30 cellular contexts compared by ENCODE assay signal in the genomic region with DNA sequence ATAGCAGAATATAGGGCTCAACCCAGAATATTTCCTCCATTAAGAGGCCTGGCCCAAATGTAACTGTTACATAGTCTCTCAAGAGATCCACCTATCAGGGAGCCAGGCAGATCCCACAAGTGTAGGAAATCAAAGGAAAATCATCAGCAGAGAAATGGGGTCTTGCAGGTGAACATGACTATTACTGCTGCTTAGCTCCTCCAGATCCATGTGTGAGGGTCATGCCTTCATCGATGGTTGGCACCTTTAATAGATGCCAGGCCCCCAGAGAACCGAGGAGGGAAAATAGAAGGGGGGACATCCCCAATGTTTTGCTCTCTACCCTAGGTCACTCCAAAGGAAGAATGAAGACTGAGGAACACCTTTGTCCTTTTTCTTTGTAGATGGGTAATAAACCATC.
"Had no signal": no experiment of that assay in that cellular context is flagged by ENCODE, and none has a peak within 500 bp of the region (broad histone marks: within the 10 kb centered on the region; RNA-seq: fewer than 3 reads in every experiment).

No MANE protein-coding gene starts in this region.

- H3K4me1 ChIP-seq: ascending aorta, breast epithelium, colonic mucosa, prostate gland, spleen, thyroid gland, upper lobe of right lung had no signal

- ATAC-seq: foreskin keratinocyte; left ventricle myocardium superior; natural killer cell treated with Interleukin-12 subunit alpha and Interleukin-12 subunit beta and Interleukin-15 and Interleukin-18, amount 100 ng/mL, for 72 hours; T-cell; upper lobe of right lung had no signal

- H3K4me3 ChIP-seq: ascending aorta, breast epithelium, colonic mucosa, ovary, prostate gland, spleen, thyroid gland, upper lobe of right lung had no signal

- H3K27ac Mint-ChIP-seq: activated naive CD4-positive, alpha-beta T cell treated with anti-CD3 and anti-CD28 coated beads, Interleukin-2, amount 50 U/mL, for 24 hours; endodermal cell; natural killer cell treated with Interleukin-12 subunit alpha and Interleukin-12 subunit beta and Interleukin-15 and Interleukin-18, amount 100 ng/mL, for 72 hours; T-cell; T-helper 2 cell treated with Interferon-gamma antibody and Interleukin-4, amounts not matched to agents 5 μg/mL and 100 μg/mL, for 36 hours had no signal

- H3K27me3 Mint-ChIP-seq: activated naive CD4-positive, alpha-beta T cell treated with anti-CD3 and anti-CD28 coated beads, Interleukin-2, amount 50 U/mL, for 24 hours; central memory CD8-positive, alpha-beta T cell; natural killer cell treated with Interleukin-12 subunit alpha and Interleukin-12 subunit beta and Interleukin-15 and Interleukin-18, amount 100 ng/mL, for 72 hours; T-cell had no signal

- H3K4me3 Mint-ChIP-seq: activated naive CD4-positive, alpha-beta T cell treated with anti-CD3 and anti-CD28 coated beads, Interleukin-2, amount 50 U/mL, for 24 hours; central memory CD8-positive, alpha-beta T cell; endodermal cell; natural killer cell treated with Interleukin-12 subunit alpha and Interleukin-12 subunit beta and Interleukin-15 and Interleukin-18, amount 100 ng/mL, for 72 hours; T-cell; T-helper 2 cell treated with Interferon-gamma antibody and Interleukin-4, amounts not matched to agents 5 μg/mL and 100 μg/mL, for 36 hours had no signal

- H3K27me3 ChIP-seq: ascending aorta, breast epithelium, colonic mucosa, foreskin keratinocyte, ovary, spleen, thyroid gland, upper lobe of right lung had no signal

- H3K36me3 Mint-ChIP-seq: activated naive CD4-positive, alpha-beta T cell treated with anti-CD3 and anti-CD28 coated beads, Interleukin-2, amount 50 U/mL, for 24 hours had no signal

- H3K27ac ChIP-seq: ascending aorta, breast epithelium, colonic mucosa, epithelial cell of prostate, foreskin keratinocyte, ovary, prostate gland, spleen, thyroid gland, upper lobe of right lung, WERI-Rb-1 had no signal

- H3K4me1 Mint-ChIP-seq: activated naive CD4-positive, alpha-beta T cell treated with anti-CD3 and anti-CD28 coated beads, Interleukin-2, amount 50 U/mL, for 24 hours; central memory CD8-positive, alpha-beta T cell; endodermal cell; T-cell had no signal

- DNase-seq: activated CD4-positive, alpha-beta T cell treated with anti-CD3 and anti-CD28 coated beads, Interleukin-2, amount 50 U/mL, for 1 hour; activated CD4-positive, CD25-positive, alpha-beta regulatory T cell treated with anti-CD3 and anti-CD28 coated beads, Interleukin-2, amount 50 U/mL, for 72 hours; activated gamma-delta T cell treated with Interleukin-2 at 50 U/mL for 16 hours; activated T-cell treated with anti-CD3 and anti-CD28 coated beads, Interleukin-2, amount 50 U/mL, for 1 hour; colonic mucosa; glutamatergic neuron; hippocampal formation; left ventricle myocardium superior; midbrain; ovary; spleen; stimulated activated CD4-positive, alpha-beta T cell treated with anti-CD3 and anti-CD28 coated beads, Interleukin-4, amount 100 ng/mL, for 1 hour; stimulated activated naive CD4-positive, alpha-beta T cell treated with Interleukin-2 at 50 U/mL for 16 hours; substantia nigra; T-cell; thyroid gland; upper lobe of right lung had no signal

- FAIRE-seq: islet of Langerhans, TTC549 had no signal

- H3K36me3 ChIP-seq: ascending aorta, breast epithelium, colonic mucosa, ovary, prostate gland, spleen, thyroid gland, upper lobe of right lung, WERI-Rb-1 had no signal

- H3K9me3 ChIP-seq: colonic mucosa, thyroid gland had no signal

- H3K9me3 Mint-ChIP-seq: activated naive CD4-positive, alpha-beta T cell treated with anti-CD3 and anti-CD28 coated beads, Interleukin-2, amount 50 U/mL, for 24 hours had no signal
